Comparison of ENCODE assay signal across 25 cellular contexts in genomic region chr11:131079036-131079435, GRCh38.
"Had no signal": no experiment of that assay in that cellular context is flagged by ENCODE, and none has a peak within 500 bp of the region (broad histone marks: within the 10 kb centered on the region; RNA-seq: fewer than 3 reads in every experiment).

No MANE protein-coding gene starts in this region.

- H3K4me3 ChIP-seq: breast epithelium, Peyer's patch had no signal

- H3K9me3 Mint-ChIP-seq: activated T-helper 1 cell treated with anti-CD3 and anti-CD28 coated beads, Interleukin-12 subunit alpha, Interleukin-12 subunit beta, Interleukin-2, Interleukin-4 antibody, amounts not matched to agents 30 ng/mL and 10 ng/mL and 1 ng/mL, durations not matched to agents 14 hours and 24 hours and 36 hours had no signal

- H3K4me1 Mint-ChIP-seq: activated naive CD4-positive, alpha-beta T cell treated with anti-CD3 and anti-CD28 coated beads, Interleukin-2, amount 50 U/mL, for 24 hours; T-helper 17 cell; WTC11 had no signal

- H3K9me3 ChIP-seq: breast epithelium, Peyer's patch had no signal

- H3K4me1 ChIP-seq: breast epithelium, Peyer's patch had no signal

- H3K27me3 ChIP-seq: breast epithelium, Peyer's patch had no signal

- H3K36me3 ChIP-seq: breast epithelium, Peyer's patch had no signal

- DNase-seq: activated CD4-positive, alpha-beta T cell treated with anti-CD3 and anti-CD28 coated beads for 48 hours; activated CD4-positive, alpha-beta T cell treated with anti-CD3 and anti-CD28 coated beads, Interleukin-2, amount 50 U/mL, for 4 hours; activated CD4-positive, CD25-positive, alpha-beta regulatory T cell treated with anti-CD3 and anti-CD28 coated beads, Interleukin-2, amount 50 U/mL, for 72 hours; activated CD8-positive, alpha-beta T cell treated with anti-CD3 and anti-CD28 coated beads, Interleukin-2, amount 10 ng/mL, durations not matched to agents 7 days and 5 days; activated effector memory CD4-positive, alpha-beta T cell treated with Interleukin-2 at 50 U/mL for 16 hours; activated naive CD4-positive, alpha-beta T cell; activated T-cell treated with anti-CD3 and anti-CD28 coated beads, Interleukin-2, amount 50 U/mL, for 24 hours; aorta; central memory CD4-positive, alpha-beta T cell; NCI-H1092; NCI-H1417; NCI-H1930; NCI-H2171 treated with DMSO at 0.1 percent for 48 hours; NCI-H226; NCI-H69; NK-92 treated with Interleukin-12 subunit alpha and Interleukin-12 subunit beta, amount 100 ng/mL, for 24 hours; Peyer's patch; Right ventricle myocardium superior; T-helper 17 cell; T-helper 9 cell had no signal

- H3K27ac Mint-ChIP-seq: activated CD8-positive, alpha-beta T cell treated with anti-CD3 and anti-CD28 coated beads, Interleukin-2, amount 10 ng/mL, durations not matched to agents 7 days and 5 days; activated naive CD4-positive, alpha-beta T cell treated with anti-CD3 and anti-CD28 coated beads, Interleukin-2, amount 50 U/mL, for 24 hours; activated T-cell treated with anti-CD3 and anti-CD28 coated beads, Interleukin-2, amount 50 U/mL, for 24 hours; activated T-helper 1 cell treated with anti-CD3 and anti-CD28 coated beads, Interleukin-12 subunit alpha, Interleukin-12 subunit beta, Interleukin-2, Interleukin-4 antibody, amounts not matched to agents 30 ng/mL and 10 ng/mL and 1 ng/mL, durations not matched to agents 14 hours and 24 hours and 36 hours; T-helper 17 cell; WTC11 had no signal

- H3K36me3 Mint-ChIP-seq: activated naive CD4-positive, alpha-beta T cell treated with anti-CD3 and anti-CD28 coated beads, Interleukin-2, amount 50 U/mL, for 24 hours; WTC11 had no signal

- H3K4me3 Mint-ChIP-seq: activated CD8-positive, alpha-beta T cell treated with anti-CD3 and anti-CD28 coated beads, Interleukin-2, amount 10 ng/mL, durations not matched to agents 7 days and 5 days; activated naive CD4-positive, alpha-beta T cell treated with anti-CD3 and anti-CD28 coated beads, Interleukin-2, amount 50 U/mL, for 24 hours; activated T-cell treated with anti-CD3 and anti-CD28 coated beads, Interleukin-2, amount 50 U/mL, for 24 hours; activated T-helper 1 cell treated with anti-CD3 and anti-CD28 coated beads, Interleukin-12 subunit alpha, Interleukin-12 subunit beta, Interleukin-2, Interleukin-4 antibody, amounts not matched to agents 30 ng/mL and 10 ng/mL and 1 ng/mL, durations not matched to agents 14 hours and 24 hours and 36 hours; T-helper 17 cell; WTC11 had no signal

- ATAC-seq: activated CD8-positive, alpha-beta T cell treated with anti-CD3 and anti-CD28 coated beads, Interleukin-2, amount 10 ng/mL, durations not matched to agents 7 days and 5 days; T-helper 17 cell; WTC11 had no signal

- H3K27ac ChIP-seq: breast epithelium, Peyer's patch, RWPE1 had no signal

- H3K27me3 Mint-ChIP-seq: activated naive CD4-positive, alpha-beta T cell treated with anti-CD3 and anti-CD28 coated beads, Interleukin-2, amount 50 U/mL, for 24 hours; activated T-cell treated with anti-CD3 and anti-CD28 coated beads, Interleukin-2, amount 50 U/mL, for 24 hours; T-helper 17 cell had no signal
